Comparison of ENCODE assay signal across 15 cellular contexts in genomic region chrX:149314031-149314430, GRCh38.
DNase-seq lines count a peak whose midpoint lies in the region; ATAC-seq and TF ChIP-seq lines count a peak whose summit lies in the region.
"Had no signal": no experiment of that assay in that cellular context is flagged by ENCODE, and none has a peak within 500 bp of the region (broad histone marks: within the 10 kb centered on the region; RNA-seq: fewer than 3 reads in every experiment).

No MANE protein-coding gene starts in this region.

- H3K9ac ChIP-seq in adipocyte (ENCODE audit: low read length): peak overlapping the region; percentile 12
- H3K9ac ChIP-seq: KMS-11 had no signal

- peak; percentile 68 for ATAC-seq in omental fat pad (ENCODE audit: low FRiP score)
- no peak for ATAC-seq in left lobe of liver
- no peak for ATAC-seq in HG03039 (IDR thresholded peaks at IDR 0.05; ENCODE audit: unreplicated experiment)
- ATAC-seq: stimulated activated naive B cell treated with anti-CD40 and anti-IgM and Interleukin-4, amounts not matched to agents 10 μg/mL and 1 μg/mL and 100 μg/mL, for 72 hours; upper lobe of right lung; WTC11 had no signal

- TF ChIP-seq CTCF in omental fat pad (IDR thresholded peaks at IDR 0.05): no peak

- peak overlapping the region; percentile 68 for H3K27ac ChIP-seq in ACC112 (ENCODE audit: low read depth, low read length)
- H3K27ac ChIP-seq: KMS-11, upper lobe of right lung had no signal

- H3K27me3 ChIP-seq in ACC112 (ENCODE audit: insufficient read depth, low read length) (no peaks in the 10 kb centered on the region), adipocyte (replicated peaks; ENCODE audit: control insufficient read depth, insufficient read depth, low read length) (no peaks in the 10 kb centered on the region)
- H3K27me3 ChIP-seq: upper lobe of right lung had no signal

- H2AFZ ChIP-seq in ACC112 (ENCODE audit: low read length, unreplicated experiment): no peak overlapping the region

- no peaks in the 10 kb centered on the region for H3K9me3 ChIP-seq in adipocyte (ENCODE audit: control insufficient read depth, low read length)
- H3K9me3 ChIP-seq: upper lobe of right lung had no signal

- no peak for DNase-seq in adipocyte (ENCODE audit: low read depth)
- peak; percentile 6 for DNase-seq in fibroblast of gingiva (ENCODE audit: low read depth)
- DNase-seq in omental fat pad (ENCODE audit: low spot score): no peak
- no peak for DNase-seq in left lobe of liver (ENCODE audit: low spot score)
- DNase-seq in LoVo (ENCODE audit: low spot score): no peak
- DNase-seq in COR-L47 (lab: John Stamatoyannopoulos, UW): no peak
- DNase-seq: hippocampal formation; NCI-H1417 treated with DMSO at 0.1 percent for 48 hours; SHP77; stimulated activated naive B cell treated with anti-CD40 and anti-IgM and Interleukin-4, amounts not matched to agents 10 μg/mL and 1 μg/mL and 100 μg/mL, for 72 hours; upper lobe of right lung had no signal

- H3K4me1 ChIP-seq in ACC112 (ENCODE audit: control insufficient read depth, insufficient read depth, low read length, unreplicated experiment): no peaks in the 10 kb centered on the region
- peaks cover 16% of the 10 kb centered on the region for H3K4me1 ChIP-seq in adipocyte (ENCODE audit: control insufficient read depth, insufficient read depth, low read length)
- H3K4me1 ChIP-seq: upper lobe of right lung had no signal

- no peaks in the 10 kb centered on the region for H3K79me2 ChIP-seq in ACC112 (ENCODE audit: control insufficient read depth, insufficient read depth, low read length, unreplicated experiment)

- no peaks in the 10 kb centered on the region for H3K36me3 ChIP-seq in ACC112 (ENCODE audit: insufficient read depth, low read length)
- H3K36me3 ChIP-seq in adipocyte (ENCODE audit: control insufficient read depth, insufficient read depth, low read length, severe bottlenecking): no peaks in the 10 kb centered on the region
- H3K36me3 ChIP-seq: upper lobe of right lung had no signal

- no peak overlapping the region for H3K4me3 ChIP-seq in ACC112 (ENCODE audit: low read depth, low read length)
- H3K4me3 ChIP-seq in adipocyte (ENCODE audit: low read length): no peak overlapping the region
- H3K4me3 ChIP-seq: upper lobe of right lung had no signal
